27 cellular contexts compared by ENCODE assay signal in the genomic region with DNA sequence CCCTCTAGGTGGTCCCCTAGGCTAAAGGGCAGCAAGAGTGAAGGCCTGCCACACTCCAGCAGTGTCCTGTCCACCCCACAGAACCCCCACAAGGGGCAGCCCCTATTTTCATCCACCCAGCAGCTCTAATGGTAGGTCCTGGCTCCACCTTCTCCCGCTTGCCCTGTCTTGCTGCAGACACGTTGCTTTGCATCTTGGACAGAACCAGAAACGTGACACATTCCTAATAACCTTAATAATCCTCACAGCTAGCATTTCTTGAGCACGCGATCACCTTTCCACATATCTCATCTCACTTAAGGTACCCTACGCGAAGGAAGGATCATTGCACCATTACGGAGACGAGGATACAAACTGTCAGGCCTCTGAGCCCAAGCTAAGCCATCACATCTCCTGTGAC. TPM values are rescaled to one million over a fixed set of nuclear protein-coding genes. Genes with fewer than 3 reads are reported as not detected.
DNase-seq lines count a peak whose midpoint lies in the region; ATAC-seq, FAIRE-seq and TF ChIP-seq lines count a peak whose summit lies in the region.
"Had no signal": no experiment of that assay in that cellular context is flagged by ENCODE, and none has a peak within 500 bp of the region (broad histone marks: within the 10 kb centered on the region; RNA-seq: fewer than 3 reads in every experiment).

No MANE protein-coding gene starts in this region.

- H3K4me3 ChIP-seq in bronchial epithelial cell (ENCODE audit: low read depth, low read length) (no peak overlapping the region), heart right ventricle (no peak overlapping the region)
- H3K4me3 ChIP-seq: A549; BLaER1 treated with 17β-estradiol and CSF1 and Interleukin-3, amounts not matched to agents 10 nM and 100 nM; GM12878; GM23248 had no signal

- FAIRE-seq in bronchial epithelial cell (lab: Jason Lieb, UNC) = no peak
- FAIRE-seq: A549, D721Med, GM19239, H1 had no signal

- intact Hi-C loops in heart right ventricle (cut with DNase I) = no loop called here

- H3K4me1 Mint-ChIP-seq in neural crest cell = peaks cover 15% of the 10 kb centered on the region
- H3K4me1 Mint-ChIP-seq: CD14-positive monocyte; CD8-positive, alpha-beta memory T cell had no signal

- H3K4me1 ChIP-seq in heart right ventricle = peaks cover 0 to 15% (median 6%) of the 10 kb centered on the region in 9 donors
- H3K4me1 ChIP-seq: BE2C had no signal

- H3K36me3 Mint-ChIP-seq in neural crest cell (ENCODE audit: low read depth) = no peaks in the 10 kb centered on the region
- H3K36me3 Mint-ChIP-seq: CD14-positive monocyte; CD8-positive, alpha-beta memory T cell had no signal

- H3K9me3 Mint-ChIP-seq in neural crest cell = no peaks in the 10 kb centered on the region
- H3K9me3 Mint-ChIP-seq: CD4-positive, alpha-beta T cell had no signal

- no peak overlapping the region for H3K4me3 Mint-ChIP-seq in neural crest cell
- H3K4me3 Mint-ChIP-seq: CD14-positive monocyte; CD4-positive, alpha-beta T cell; CD8-positive, alpha-beta memory T cell had no signal

- peak; percentile 58 for ATAC-seq in esophagus mucosa
- ATAC-seq in GM21737 (IDR thresholded peaks at IDR 0.05; ENCODE audit: unreplicated experiment) = no peak
- ATAC-seq in heart right ventricle = no peak
- ATAC-seq: A549, GM12878 had no signal

- H3K36me3 ChIP-seq in bronchial epithelial cell (ENCODE audit: control insufficient read depth, insufficient read depth, low read length) (no peaks in the 10 kb centered on the region), heart right ventricle (no peaks in the 10 kb centered on the region)
- H3K36me3 ChIP-seq: BE2C; BLaER1 treated with 17β-estradiol and CSF1 and Interleukin-3, amounts not matched to agents 10 nM and 100 nM had no signal

- H3K9me3 ChIP-seq in heart right ventricle = no peaks in the 10 kb centered on the region
- H3K9me3 ChIP-seq: A549; BE2C; BLaER1 treated with 17β-estradiol and CSF1 and Interleukin-3, amounts not matched to agents 10 nM and 100 nM had no signal

- H3K27ac Mint-ChIP-seq in neural crest cell (ENCODE audit: unreplicated experiment) = peak overlapping the region; percentile 8
- H3K27ac Mint-ChIP-seq: CD14-positive monocyte; CD4-positive, alpha-beta T cell had no signal

- DNase-seq in bronchial epithelial cell (ENCODE audit: low read depth) (peak; percentile 57), islet precursor cell (peak; percentile 37), neural crest cell (ENCODE audit: low read depth, low spot score) (no peak), heart right ventricle (no peak), SKM-1 treated with dmso at 0.1 percent for 144 hours (lab: John Stamatoyannopoulos, UW; ENCODE audit: unreplicated experiment) (no peak)
- DNase-seq: 8988T; ACHN; AML-193; BE2C; CD4-positive, alpha-beta T cell; CD8-positive, alpha-beta memory T cell; DMS 273 treated with DMSO at 0.1 percent for 48 hours; DMS79; EL; GDM1; GM23248; H7; HCEC 1CT had no signal

- H3K27ac ChIP-seq in heart right ventricle = no peak overlapping the region
- H3K27ac ChIP-seq: BLaER1 treated with 17β-estradiol and CSF1 and Interleukin-3, amounts not matched to agents 10 nM and 100 nM; GM23248 had no signal

- no peak for TF ChIP-seq CTCF in bronchial epithelial cell (IDR thresholded peaks at IDR 0.05; ENCODE audit: insufficient read depth, low read length, severe bottlenecking)
- no peak for TF ChIP-seq CTCF in neural crest cell (conservative IDR thresholded peaks at IDR 0.05)
- no peak for TF ChIP-seq CTCF in heart right ventricle (IDR thresholded peaks at IDR 0.05)

- H3K27me3 Mint-ChIP-seq in neural crest cell (ENCODE audit: low read depth) = no peaks in the 10 kb centered on the region
- H3K27me3 Mint-ChIP-seq: CD4-positive, alpha-beta T cell had no signal

- no peaks in the 10 kb centered on the region for H3K27me3 ChIP-seq in bronchial epithelial cell (ENCODE audit: control insufficient read depth, insufficient read depth, low read length)
- no peaks in the 10 kb centered on the region for H3K27me3 ChIP-seq in heart right ventricle
- H3K27me3 ChIP-seq: BE2C; BLaER1 treated with 17β-estradiol and CSF1 and Interleukin-3, amounts not matched to agents 10 nM and 100 nM had no signal

- WGBS in heart right ventricle, 2 donors = 83 to 95% methylated on average over 9 of the region's 9 CpGs

RNA-seq across cellular contexts. Expression of gene SLC22A23, which starts 11.7 kb away (rescaled TPM):
- total RNA-seq in bronchial epithelial cell (18.7 and 20.6 TPM in 2 replicates), esophagus mucosa (36.3 TPM), neural crest cell (12.5 and 14.6 TPM in 2 replicates), heart right ventricle (1 to 10 TPM; 4.4 to 7.8 (median 5.5) TPM)
- 1 to 10 TPM; 1.9 to 3.3 TPM for polyA plus RNA-seq in heart right ventricle
- polyA plus RNA-seq: CD14-positive monocyte had no signal

Comparison
In these comparisons a context has a peak if more than half of its experiments do, and no peak if none do; other contexts are left out.
1. DNase-seq: peak in bronchial epithelial cell (single experiment) and islet precursor cell (single experiment); none in neural crest cell (single experiment), heart right ventricle (0 of 2) and SKM-1 treated with dmso at 0.1 percent for 144 hours (single experiment).